23 cellular contexts compared by ENCODE assay signal in genomic region chr22:35775339-35775738, GRCh38. TPM values are rescaled to one million over a fixed set of nuclear protein-coding genes. Genes with fewer than 3 reads are reported as not detected.
DNase-seq lines count a peak whose midpoint lies in the region; ATAC-seq and TF ChIP-seq lines count a peak whose summit lies in the region.
"Had no signal": no experiment of that assay in that cellular context is flagged by ENCODE, and none has a peak within 500 bp of the region (broad histone marks: within the 10 kb centered on the region; RNA-seq: fewer than 3 reads in every experiment).

No MANE protein-coding gene starts in this region.

- H3K4me3 ChIP-seq in HUES48 (ENCODE audit: low read depth, low read length) (no peak overlapping the region), gastrocnemius medialis (no peak overlapping the region), Peyer's patch (no peak overlapping the region)
- H3K4me3 ChIP-seq: GM12878, HAP-1 had no signal

- H3K4me1 ChIP-seq in HUES48 (ENCODE audit: control insufficient read depth, insufficient read depth, low read length) = peaks cover 5% of the 10 kb centered on the region; the same call in 1 of the 2 replicates
- H3K4me1 ChIP-seq in gastrocnemius medialis = peaks cover 9 to 30% of the 10 kb centered on the region in 2 donors
- no peaks in the 10 kb centered on the region for H3K4me1 ChIP-seq in Peyer's patch

- H3K27ac ChIP-seq in HUES48 (ENCODE audit: low read depth, low read length) = peak overlapping the region; percentile 21
- peak overlapping the region in 3 of 4 donors; percentile 2 to 43 (median 2) for H3K27ac ChIP-seq in gastrocnemius medialis
- H3K27ac ChIP-seq in Peyer's patch = no peak overlapping the region

- H3K4me1 Mint-ChIP-seq in WTC11 (peaks cover 19% of the 10 kb centered on the region), nephron progenitor cell (peaks cover 17% of the 10 kb centered on the region)
- H3K4me1 Mint-ChIP-seq: CD4-positive, CD25-positive, alpha-beta regulatory T cell; CD8-positive, alpha-beta memory T cell had no signal

- H3K27me3 ChIP-seq in HUES48 (ENCODE audit: control insufficient read depth, insufficient read depth, low read length) (no peaks in the 10 kb centered on the region), gastrocnemius medialis (no peaks in the 10 kb centered on the region), Peyer's patch (no peaks in the 10 kb centered on the region)
- H3K27me3 ChIP-seq: BE2C had no signal

- intact Hi-C loops in gastrocnemius medialis (cut with DNase I; ENCODE audit: low total_unique reads) = no loop called here

- H3K36me3 Mint-ChIP-seq in WTC11 (no peaks in the 10 kb centered on the region), nephron progenitor cell (ENCODE audit: low read depth) (peaks cover 17% of the 10 kb centered on the region)
- H3K36me3 Mint-ChIP-seq: CD4-positive, CD25-positive, alpha-beta regulatory T cell; CD8-positive, alpha-beta memory T cell had no signal

- H3K36me3 ChIP-seq in HUES48 (ENCODE audit: control insufficient read depth, insufficient read depth, low read length) = peaks cover 10% of the 10 kb centered on the region; the same call in 1 of the 2 replicates
- H3K36me3 ChIP-seq in gastrocnemius medialis = no peaks in the 10 kb centered on the region
- no peaks in the 10 kb centered on the region for H3K36me3 ChIP-seq in Peyer's patch
- H3K36me3 ChIP-seq: HAP-1 had no signal

- ATAC-seq in WTC11 (no peak), gastrocnemius medialis (no peak), HG03139 (IDR thresholded peaks at IDR 0.05; ENCODE audit: unreplicated experiment) (no peak)
- ATAC-seq: GM12878 had no signal

- H3K27me3 Mint-ChIP-seq in WTC11 (ENCODE audit: low read depth) (no peaks in the 10 kb centered on the region), nephron progenitor cell (ENCODE audit: low read depth, poor library complexity) (peaks cover 2% of the 10 kb centered on the region)

- no peak for DNase-seq in WTC11 (ENCODE audit: low spot score)
- no peak for DNase-seq in nephron progenitor cell
- DNase-seq in gastrocnemius medialis = no peak
- no peak for DNase-seq in Peyer's patch
- DNase-seq in activated CD4-positive, alpha-beta T cell treated with anti-CD3 and anti-CD28 coated beads, Interleukin-2, amount 50 U/mL, for 4 hours = no peak
- DNase-seq: ACHN; BE2C; C1 segment of cervical spinal cord; CD4-positive, CD25-positive, alpha-beta regulatory T cell; CD8-positive, alpha-beta memory T cell; COR-L47; DMS 273 treated with DMSO at 0.1 percent for 48 hours; DMS53; DND-41; EL; IMR-90 had no signal

- H3K27ac Mint-ChIP-seq in WTC11 (peak overlapping the region; percentile 36; the same call in 1 of the 2 replicates), nephron progenitor cell (peak overlapping the region; percentile 29)
- H3K27ac Mint-ChIP-seq: CD8-positive, alpha-beta memory T cell had no signal

- CTCF ChIA-PET in WTC11 (lab: Charles Lee) = interaction anchor here (1.0 to 2.0 kb wide), 3 partner anchors 63 to 349 kb away, joined by 3 to 5 read pairs (median 5); no protein-coding TSS in a partner anchor

- TF ChIP-seq POLR2A in gastrocnemius medialis (IDR thresholded peaks at IDR 0.05) = no peak
- TF ChIP-seq POLR2A in Peyer's patch (IDR thresholded peaks at IDR 0.05) = no peak

- no peak overlapping the region for H3K9ac ChIP-seq in HUES48 (ENCODE audit: low read depth, low read length)

- TF ChIP-seq CTCF in WTC11 (IDR thresholded peaks at IDR 0.05) = no peak
- no peak for TF ChIP-seq CTCF in nephron progenitor cell (IDR thresholded peaks at IDR 0.05)
- TF ChIP-seq CTCF in gastrocnemius medialis (IDR thresholded peaks at IDR 0.05 in 4 of 5, conservative IDR thresholded peaks at IDR 0.05 in 1 of 5) = no peak
- no peak for TF ChIP-seq CTCF in Peyer's patch (IDR thresholded peaks at IDR 0.05)

- POLR2A ChIA-PET in WTC11 (lab: Charles Lee) = no interaction called here

- H3K9me3 ChIP-seq in HUES48 (ENCODE audit: control insufficient read depth, insufficient read depth, low read length) = no peaks in the 10 kb centered on the region
- H3K9me3 ChIP-seq in gastrocnemius medialis = no peaks in the 10 kb centered on the region
- no peaks in the 10 kb centered on the region for H3K9me3 ChIP-seq in Peyer's patch
- H3K9me3 ChIP-seq: BE2C, HAP-1 had no signal

- no peak overlapping the region for H3K4me3 Mint-ChIP-seq in WTC11
- no peak overlapping the region for H3K4me3 Mint-ChIP-seq in nephron progenitor cell
- H3K4me3 Mint-ChIP-seq: CD4-positive, CD25-positive, alpha-beta regulatory T cell; CD8-positive, alpha-beta memory T cell had no signal

- in situ Hi-C loops in gastrocnemius medialis (cut with MboI; ENCODE audit: low sequenced_read_pairs in 4 of 4) = no loop called here

- no peaks in the 10 kb centered on the region for H3K9me3 Mint-ChIP-seq in WTC11
- no peaks in the 10 kb centered on the region for H3K9me3 Mint-ChIP-seq in nephron progenitor cell
- H3K9me3 Mint-ChIP-seq: CD4-positive, CD25-positive, alpha-beta regulatory T cell; CD8-positive, alpha-beta memory T cell had no signal

TF ChIP-seq in WTC11, 78 proteins besides CTCF, POLR2A, EP300 and RAD21:
- TF ChIP-seq ATF3 (CRISPR knock-in tag; conservative IDR thresholded peaks at IDR 0.05) (no peak), ZNF423 (CRISPR knock-in tag; IDR thresholded peaks at IDR 0.05) (no peak), FOXP1 (CRISPR knock-in tag; IDR thresholded peaks at IDR 0.05; ENCODE audit: borderline replicate concordance) (no peak)

RNA-seq across cellular contexts. Expression of gene APOL5, which starts 57.7 kb away (rescaled TPM):
- total RNA-seq in WTC11 (2021) (not detected in 3 replicates), gastrocnemius medialis (under 1 TPM in 1 of 4 donors, not detected in 3; 0.29 TPM), Peyer's patch (not detected)
- total RNA-seq: CD4-positive, CD25-positive, alpha-beta regulatory T cell; CD8-positive, alpha-beta memory T cell; G401; GM12878; H1; HT-29 had no signal

Comparison
In these comparisons a context has a peak if more than half of its experiments do, and no peak if none do; other contexts are left out.
1. H3K27ac ChIP-seq: peak in HUES48 (single experiment) and gastrocnemius medialis (3 of 4); none in Peyer's patch (0 of 4).